In genomic region chr17:48814504-48814903, GRCh38 we compare ENCODE assay signal across 8 cellular contexts. TPM values are rescaled to one million over a fixed set of nuclear protein-coding genes. Genes with fewer than 3 reads are reported as not detected.
A peak's percentile ranks its signal among the peaks of the same experiment; 100 is the strongest.
DNase-seq lines count a peak whose midpoint lies in the region; ATAC-seq lines count a peak whose summit lies in the region.

No MANE protein-coding gene starts in this region.

- in situ Hi-C loops in HAP-1 (cut with MboI; ENCODE audit: low sequenced_read_pairs): no loop called here

- H3K4me1 ChIP-seq in HAP-1 (peaks cover 19% of the 10 kb centered on the region), SJSA1 (replicated peaks) (peaks cover 12% of the 10 kb centered on the region), iPS-20b (ENCODE audit: insufficient read depth, low read length) (peaks cover 16% of the 10 kb centered on the region; the same call in 1 of the 2 replicates)

- H3K27ac ChIP-seq in SJSA1 (no peak overlapping the region), iPS-20b (ENCODE audit: low read length) (no peak overlapping the region)

- DNase-seq in CD1c-positive myeloid dendritic cell (ENCODE audit: extremely low spot score): peak; percentile 71
- DNase-seq in HAP-1 (ENCODE audit: low spot score in 2 of 2): peak; percentile 52 to 84
- DNase-seq in SJSA1 (ENCODE audit: low read depth in 1 of 2, low spot score in 2 of 2): peak; percentile 53 to 62
- DNase-seq in amniotic epithelial cell (ENCODE audit: low read depth): peak; percentile 38
- DNase-seq in stimulated activated CD4-positive, alpha-beta T cell treated with anti-CD3 and anti-CD28 coated beads, Interleukin-2, amount 100 ng/mL, for 24 hours: peak; percentile 61 to 71

- no peak overlapping the region for H3K9ac ChIP-seq in iPS-20b (ENCODE audit: low read depth, low read length)

- H3K9me3 ChIP-seq in HAP-1: no peaks in the 10 kb centered on the region
- H3K9me3 ChIP-seq in SJSA1 (replicated peaks): no peaks in the 10 kb centered on the region
- H3K9me3 ChIP-seq in iPS-20b (ENCODE audit: insufficient read depth, low read depth, low read length): no peaks in the 10 kb centered on the region

- H3K27me3 ChIP-seq in HAP-1 (ENCODE audit: low read depth) (peaks cover 5% of the 10 kb centered on the region), SJSA1 (replicated peaks) (peaks cover 53% of the 10 kb centered on the region), iPS-20b (ENCODE audit: insufficient read depth, low read length) (peaks cover 22% of the 10 kb centered on the region)

- no peaks in the 10 kb centered on the region for H3K36me3 ChIP-seq in HAP-1 (replicated peaks)
- H3K36me3 ChIP-seq in SJSA1: no peaks in the 10 kb centered on the region
- no peaks in the 10 kb centered on the region for H3K36me3 ChIP-seq in iPS-20b (ENCODE audit: insufficient read depth, low read depth, low read length)

- H3K4me3 ChIP-seq in HAP-1 (no peak overlapping the region), SJSA1 (no peak overlapping the region), iPS-20b (ENCODE audit: low read length) (peak overlapping the region; percentile 21; the same call in 1 of the 2 replicates)

- ATAC-seq in HG03378 (IDR thresholded peaks at IDR 0.05; ENCODE audit: unreplicated experiment) (no peak), HG03442 (IDR thresholded peaks at IDR 0.05; ENCODE audit: unreplicated experiment) (no peak)

RNA-seq across cellular contexts. Expression of gene TTLL6, which starts 2.5 kb away (rescaled TPM):
- not detected in 2 replicates for total RNA-seq in SJSA1 (2014; rRNA removed; shearing (Covaris generic))

RNA-seq across cellular contexts. Expression of gene CALCOCO2, which starts 16.3 kb away (rescaled TPM):
- 48.4 and 55.1 TPM in 2 replicates for total RNA-seq in SJSA1 (2014; rRNA removed; shearing (Covaris generic))
